In genomic region chr9:123622696-123623095, GRCh38 we compare ENCODE assay signal across 2 cellular contexts.
TF ChIP-seq lines count a peak whose summit lies in the region.

No MANE protein-coding gene starts in this region.

TF ChIP-seq in GM23338, 12 proteins besides CTCF, POLR2A, EP300 and RAD21:
- TF ChIP-seq ZNF462 (CRISPR knock-in tag; IDR thresholded peaks at IDR 0.05) (no peak), CREB1 (CRISPR knock-in tag; IDR thresholded peaks at IDR 0.05; ENCODE audit: low read depth) (no peak), ZNF331 (CRISPR knock-in tag; IDR thresholded peaks at IDR 0.05; ENCODE audit: low read depth) (no peak), ZNF114 (CRISPR knock-in tag; IDR thresholded peaks at IDR 0.05) (no peak), NANOG (IDR thresholded peaks at IDR 0.05; ENCODE audit: borderline replicate concordance) (no peak), ETS1 (IDR thresholded peaks at IDR 0.05) (no peak), EZH2 (IDR thresholded peaks at IDR 0.05; ENCODE audit: low read depth, unreplicated experiment) (no peak), REST (IDR thresholded peaks at IDR 0.05; ENCODE audit: unreplicated experiment) (no peak), POLR2AphosphoS5 (IDR thresholded peaks at IDR 0.05; ENCODE audit: low read depth) (no peak), JUNB (IDR thresholded peaks at IDR 0.05; ENCODE audit: unreplicated experiment) (no peak), STAT1 (IDR thresholded peaks at IDR 0.05; ENCODE audit: unreplicated experiment) (no peak), EZH2phosphoT487 (IDR thresholded peaks at IDR 0.05; ENCODE audit: unreplicated experiment) (no peak)

TF ChIP-seq in SK-N-SH treated with all-trans-retinoic acid at 6 μM for 48 hours, 23 proteins besides CTCF, POLR2A, EP300 and RAD21 (continued from another document):
- TF ChIP-seq CSRNP3 (CRISPR knock-in tag; IDR thresholded peaks at IDR 0.05) (no peak), SNAI2 (CRISPR knock-in tag; IDR thresholded peaks at IDR 0.05) (no peak)
